Comparison of ENCODE assay signal across 10 cellular contexts in genomic region chr4:152785639-152786517, GRCh38. TPM values are rescaled to one million over a fixed set of nuclear protein-coding genes. Genes with fewer than 3 reads are reported as not detected.
DNase-seq lines count a peak whose midpoint lies in the region; ATAC-seq and TF ChIP-seq lines count a peak whose summit lies in the region.
"Had no signal": no experiment of that assay in that cellular context is flagged by ENCODE, and none has a peak within 500 bp of the region (broad histone marks: within the 10 kb centered on the region; RNA-seq: fewer than 3 reads in every experiment).

No MANE protein-coding gene starts in this region.

- H3K4me3 ChIP-seq in DND-41 (ENCODE audit: low read depth in 1 of 2, low read length in 2 of 2), result no peak overlapping the region
- H3K4me3 ChIP-seq in naive thymus-derived CD4-positive, alpha-beta T cell (ENCODE audit: low read length), result no peak overlapping the region
- H3K4me3 ChIP-seq: psoas muscle had no signal

- H3K4me1 Mint-ChIP-seq in activated CD8-positive, alpha-beta T cell treated with anti-CD3 and anti-CD28 coated beads, Interleukin-2, amount 10 ng/mL, durations not matched to agents 7 days and 5 days (ENCODE audit: low read depth), result peaks cover 40% of the 10 kb centered on the region
- peaks cover 32 to 59% (median 41%) of the 10 kb centered on the region in 7 donors for H3K4me1 Mint-ChIP-seq in naive thymus-derived CD4-positive, alpha-beta T cell

- peaks cover 20% of the 10 kb centered on the region for H3K36me3 Mint-ChIP-seq in activated CD8-positive, alpha-beta T cell treated with anti-CD3 and anti-CD28 coated beads, Interleukin-2, amount 10 ng/mL, durations not matched to agents 7 days and 5 days (ENCODE audit: low read depth)
- peaks cover 0 to 13% (median 0%) of the 10 kb centered on the region in 5 donors for H3K36me3 Mint-ChIP-seq in naive thymus-derived CD4-positive, alpha-beta T cell

- no peaks in the 10 kb centered on the region for H3K9me3 Mint-ChIP-seq in activated CD8-positive, alpha-beta T cell treated with anti-CD3 and anti-CD28 coated beads, Interleukin-2, amount 10 ng/mL, durations not matched to agents 7 days and 5 days (ENCODE audit: insufficient read depth)
- H3K9me3 Mint-ChIP-seq in naive thymus-derived CD4-positive, alpha-beta T cell, result peaks cover 0 to 2% (median 0%) of the 10 kb centered on the region in 11 donors

- H3K79me2 ChIP-seq in DND-41 (ENCODE audit: insufficient read depth, low read length), result peaks cover 11% of the 10 kb centered on the region

- POLR2A ChIA-PET in activated CD8-positive, alpha-beta T cell treated with anti-CD3 and anti-CD28 coated beads, Interleukin-2, amount 10 ng/mL, durations not matched to agents 7 days and 5 days (lab: Charles Lee), result no interaction called here
- POLR2A ChIA-PET in naive thymus-derived CD4-positive, alpha-beta T cell (lab: Charles Lee), result interaction anchor here (1.2 kb wide), 1 partner anchor 107 kb away, joined by 3 read pairs; no protein-coding TSS in a partner anchor

- no peak overlapping the region for H3K9ac ChIP-seq in DND-41 (ENCODE audit: low read depth, low read length)

- no peak overlapping the region for H3K27ac ChIP-seq in DND-41 (ENCODE audit: low read length)
- peak overlapping the region; percentile 37 for H3K27ac ChIP-seq in naive thymus-derived CD4-positive, alpha-beta T cell (ENCODE audit: low read depth, low read length)
- H3K27ac ChIP-seq: psoas muscle had no signal

- CTCF ChIA-PET in activated CD8-positive, alpha-beta T cell treated with anti-CD3 and anti-CD28 coated beads, Interleukin-2, amount 10 ng/mL, durations not matched to agents 7 days and 5 days (lab: Charles Lee), result interaction anchor here (0.6 to 1.5 kb wide), 5 partner anchors 21 to 300 kb away, joined by 3 to 4 read pairs (median 3); no protein-coding TSS in a partner anchor
- CTCF ChIA-PET in naive thymus-derived CD4-positive, alpha-beta T cell (lab: Charles Lee), result interaction anchor here (0.6 to 0.7 kb wide), 2 partner anchors 39 to 169 kb away, joined by 3 to 4 read pairs; no protein-coding TSS in a partner anchor

- peak overlapping the region; percentile 4 for H3K27ac Mint-ChIP-seq in activated CD8-positive, alpha-beta T cell treated with anti-CD3 and anti-CD28 coated beads, Interleukin-2, amount 10 ng/mL, durations not matched to agents 7 days and 5 days
- peak overlapping the region; percentile 62 to 86 (median 74) for H3K27ac Mint-ChIP-seq in naive thymus-derived CD4-positive, alpha-beta T cell

- no peak for TF ChIP-seq CTCF in DND-41 (IDR thresholded peaks at IDR 0.05; ENCODE audit: borderline replicate concordance, extremely low read depth, low read length, poor library complexity, severe bottlenecking)

- H3K36me3 ChIP-seq in DND-41 (ENCODE audit: insufficient read depth, low read length), result no peaks in the 10 kb centered on the region
- no peaks in the 10 kb centered on the region for H3K36me3 ChIP-seq in naive thymus-derived CD4-positive, alpha-beta T cell (ENCODE audit: control insufficient read depth in 2 of 3, insufficient read depth in 3 of 3, low read length in 3 of 3)

- H2AFZ ChIP-seq in DND-41 (ENCODE audit: low read depth, low read length), result no peak overlapping the region

- DNase-seq in DND-41 (no peak), NCI-H1417 treated with DMSO at 0.1 percent for 48 hours (lab: John Stamatoyannopoulos, UW) (no peak), cerebellum (ENCODE audit: low spot score) (no peak)
- no peak for DNase-seq in activated CD8-positive, alpha-beta T cell treated with anti-CD3 and anti-CD28 coated beads, Interleukin-2, amount 10 ng/mL, durations not matched to agents 7 days and 5 days
- DNase-seq in naive thymus-derived CD4-positive, alpha-beta T cell, result no peak
- DNase-seq: effector CD8-positive, alpha-beta T cell; NCI-H1694; psoas muscle had no signal

- H3K4me1 ChIP-seq in DND-41 (ENCODE audit: insufficient read depth, low read length), result peaks cover 38% of the 10 kb centered on the region
- H3K4me1 ChIP-seq in naive thymus-derived CD4-positive, alpha-beta T cell (ENCODE audit: control insufficient read depth in 2 of 2, insufficient read depth in 2 of 2, low read length in 2 of 2), result peaks cover 7 to 15% of the 10 kb centered on the region in 2 donors

- no peaks in the 10 kb centered on the region for H3K27me3 ChIP-seq in DND-41 (ENCODE audit: insufficient read depth, low read length, poor library complexity)
- H3K27me3 ChIP-seq in naive thymus-derived CD4-positive, alpha-beta T cell (ENCODE audit: control insufficient read depth in 2 of 2, insufficient read depth in 2 of 2, low read length in 2 of 2), result no peaks in the 10 kb centered on the region

- H3K4me2 ChIP-seq in DND-41 (ENCODE audit: insufficient read depth, low read length), result peak overlapping the region; percentile 25; the same call in 1 of the 2 replicates

- H3K9me3 ChIP-seq in DND-41 (ENCODE audit: insufficient read depth, low read length, severe bottlenecking), result no peaks in the 10 kb centered on the region
- no peaks in the 10 kb centered on the region for H3K9me3 ChIP-seq in naive thymus-derived CD4-positive, alpha-beta T cell (ENCODE audit: control insufficient read depth in 2 of 3, low read length in 3 of 3)
- H3K9me3 ChIP-seq: psoas muscle had no signal

- no peaks in the 10 kb centered on the region for H4K20me1 ChIP-seq in DND-41 (ENCODE audit: insufficient read depth, low read length)

- H3K4me3 Mint-ChIP-seq in activated CD8-positive, alpha-beta T cell treated with anti-CD3 and anti-CD28 coated beads, Interleukin-2, amount 10 ng/mL, durations not matched to agents 7 days and 5 days, result peak overlapping the region; percentile 7
- H3K4me3 Mint-ChIP-seq in naive thymus-derived CD4-positive, alpha-beta T cell, result peak overlapping the region; percentile 4 to 76 (median 58)

- no peak for ATAC-seq in DND-41 (ENCODE audit: insufficient read depth, low read depth)
- peak; percentile 49 for ATAC-seq in GM21381 (IDR thresholded peaks at IDR 0.05; ENCODE audit: unreplicated experiment)
- peak; percentile 37 for ATAC-seq in activated CD8-positive, alpha-beta T cell treated with anti-CD3 and anti-CD28 coated beads, Interleukin-2, amount 10 ng/mL, durations not matched to agents 7 days and 5 days
- ATAC-seq in naive thymus-derived CD4-positive, alpha-beta T cell, result peak; percentile 18
- ATAC-seq in GM18858 (IDR thresholded peaks at IDR 0.05; ENCODE audit: unreplicated experiment), result no peak
- ATAC-seq: psoas muscle had no signal

- intact Hi-C loops in naive thymus-derived CD4-positive, alpha-beta T cell (cut with micrococcal nuclease), result loop anchor here (2.0 to 10.0 kb wide), 3 partner anchors 21 to 459 kb away; no protein-coding TSS in a partner anchor

- H3K27me3 Mint-ChIP-seq in activated CD8-positive, alpha-beta T cell treated with anti-CD3 and anti-CD28 coated beads, Interleukin-2, amount 10 ng/mL, durations not matched to agents 7 days and 5 days (ENCODE audit: low read depth), result no peaks in the 10 kb centered on the region
- no peaks in the 10 kb centered on the region for H3K27me3 Mint-ChIP-seq in naive thymus-derived CD4-positive, alpha-beta T cell

RNA-seq across cellular contexts. Expression of gene ARFIP1, which starts 6.1 kb away (rescaled TPM):
- total RNA-seq in activated CD8-positive, alpha-beta T cell treated with anti-CD3 and anti-CD28 coated beads, Interleukin-2, amount 10 ng/mL, durations not matched to agents 7 days and 5 days, result 10 to 100 TPM; 20.3 to 20.5 TPM
- total RNA-seq in naive thymus-derived CD4-positive, alpha-beta T cell, result 10 to 100 TPM in 4 of 5 experiments, 1 to 10 TPM in 1; 5.1 to 20.2 (median 15.1) TPM
- 10 to 100 TPM; 11.9 to 17.2 TPM for polyA plus RNA-seq in naive thymus-derived CD4-positive, alpha-beta T cell
- total RNA-seq in cerebellum, result 32.2 TPM

RNA-seq across cellular contexts. Expression of gene TIGD4, which starts 6.3 kb away (rescaled TPM):
- under 1 TPM; 0.40 to 0.44 TPM for total RNA-seq in activated CD8-positive, alpha-beta T cell treated with anti-CD3 and anti-CD28 coated beads, Interleukin-2, amount 10 ng/mL, durations not matched to agents 7 days and 5 days
- total RNA-seq in naive thymus-derived CD4-positive, alpha-beta T cell, result under 1 TPM in 2 of 5 experiments, not detected in 3; 0.15 to 0.19 TPM
- polyA plus RNA-seq in naive thymus-derived CD4-positive, alpha-beta T cell, result under 1 TPM in 1 of 2 donors, not detected in 1; 0.13 TPM
- total RNA-seq in cerebellum, result 3.7 TPM

Comparison
In these comparisons a context has a peak if more than half of its experiments do, and no peak if none do; other contexts are left out.
1. ATAC-seq: peak in GM21381 (single experiment), activated CD8-positive, alpha-beta T cell treated with anti-CD3 and anti-CD28 coated beads, Interleukin-2, amount 10 ng/mL, durations not matched to agents 7 days and 5 days (single experiment) and naive thymus-derived CD4-positive, alpha-beta T cell (single experiment); none in DND-41 (single experiment) and GM18858 (single experiment).